Comparison of ENCODE assay signal across 14 cellular contexts in genomic region chr7:24741691-24742639, GRCh38. TPM values are rescaled to one million over a fixed set of nuclear protein-coding genes. Genes with fewer than 3 reads are reported as not detected.
DNase-seq lines count a peak whose midpoint lies in the region; ATAC-seq and TF ChIP-seq lines count a peak whose summit lies in the region.
"Had no signal": no experiment of that assay in that cellular context is flagged by ENCODE, and none has a peak within 500 bp of the region (broad histone marks: within the 10 kb centered on the region; RNA-seq: fewer than 3 reads in every experiment).

No MANE protein-coding gene starts in this region.

- H3K27me3 Mint-ChIP-seq in MCF 10A (ENCODE audit: insufficient read depth, unreplicated experiment) (no peaks in the 10 kb centered on the region), brain (no peaks in the 10 kb centered on the region)

- H3K36me3 ChIP-seq in breast epithelium (no peaks in the 10 kb centered on the region), vagina (no peaks in the 10 kb centered on the region)
- H3K36me3 ChIP-seq: tibial nerve had no signal

- no peak for TF ChIP-seq POLR2A in breast epithelium (IDR thresholded peaks at IDR 0.05)
- TF ChIP-seq POLR2A in vagina (IDR thresholded peaks at IDR 0.05): no peak

- DNase-seq in MCF 10A (ENCODE audit: unreplicated experiment) (peak; percentile 87), breast epithelium (ENCODE audit: low spot score in 2 of 2) (no peak), kidney glomerular epithelial cell (lab: John Stamatoyannopoulos, UW) (peak; percentile 81), vagina (ENCODE audit: extremely low spot score in 2 of 2) (no peak), germinal center (ENCODE audit: low spot score) (no peak)
- DNase-seq: activated CD4-positive, CD25-positive, alpha-beta regulatory T cell treated with anti-CD3 and anti-CD28 coated beads, Interleukin-2, amount 50 U/mL, for 72 hours; NCI-H1417; stimulated activated CD4-positive, alpha-beta T cell treated with anti-CD3 and anti-CD28 coated beads, Interleukin-4, amount 100 ng/mL, for 4 hours had no signal

- H3K4me3 ChIP-seq in breast epithelium (no peak overlapping the region), vagina (no peak overlapping the region)
- H3K4me3 ChIP-seq: tibial nerve had no signal

- H3K9me3 ChIP-seq in breast epithelium (peaks cover 0 to 5% of the 10 kb centered on the region in 2 donors), vagina (no peaks in the 10 kb centered on the region)

- H3K4me1 ChIP-seq in breast epithelium (no peaks in the 10 kb centered on the region), vagina (no peaks in the 10 kb centered on the region)
- H3K4me1 ChIP-seq: tibial nerve had no signal

- no TSS peak for BruUV-seq in MCF 10A (replicated peaks; lab: Mats Ljungman, UMichigan)

- TF ChIP-seq CTCF in MCF 10A (IDR thresholded peaks at IDR 0.05; ENCODE audit: unreplicated experiment): no peak
- TF ChIP-seq CTCF in breast epithelium (IDR thresholded peaks at IDR 0.05): no peak
- no peak for TF ChIP-seq CTCF in brain (conservative IDR thresholded peaks at IDR 0.05)
- TF ChIP-seq CTCF in vagina (IDR thresholded peaks at IDR 0.05): no peak

- ATAC-seq in HG02678 (IDR thresholded peaks at IDR 0.05; ENCODE audit: unreplicated experiment) (no peak), HG02571 (IDR thresholded peaks at IDR 0.05; ENCODE audit: unreplicated experiment) (no peak)
- ATAC-seq: Panc1 had no signal

- H3K36me3 Mint-ChIP-seq in MCF 10A (ENCODE audit: insufficient read depth, unreplicated experiment) (peaks cover 9% of the 10 kb centered on the region), brain (peaks cover 44% of the 10 kb centered on the region)
- H3K36me3 Mint-ChIP-seq: activated naive CD4-positive, alpha-beta T cell treated with anti-CD3 and anti-CD28 coated beads, Interleukin-2, amount 50 U/mL, for 24 hours had no signal

- intact Hi-C loops in MCF 10A (cut with micrococcal nuclease): no loop called here
- intact Hi-C loops in breast epithelium (cut with DNase I; ENCODE audit: low total_unique reads): no loop called here
- intact Hi-C loops in vagina (cut with DNase I): no loop called here

- H3K27me3 ChIP-seq in breast epithelium (no peaks in the 10 kb centered on the region), vagina (no peaks in the 10 kb centered on the region)
- H3K27me3 ChIP-seq: tibial nerve had no signal

- H3K27ac ChIP-seq in breast epithelium: peak overlapping the region in 1 of 2 donors; percentile 10
- peak overlapping the region; percentile 56 for H3K27ac ChIP-seq in vagina
- H3K27ac ChIP-seq: tibial nerve had no signal

- H3K9me3 Mint-ChIP-seq in MCF 10A (ENCODE audit: unreplicated experiment) (no peaks in the 10 kb centered on the region), brain (peaks cover 8 to 25% (median 24%) of the 10 kb centered on the region in 5 experiments)

- H3K4me3 Mint-ChIP-seq in MCF 10A (ENCODE audit: unreplicated experiment): no peak overlapping the region
- peak overlapping the region in 1 of 5 experiments; percentile 28 for H3K4me3 Mint-ChIP-seq in brain
- H3K4me3 Mint-ChIP-seq: activated naive CD4-positive, alpha-beta T cell treated with anti-CD3 and anti-CD28 coated beads, Interleukin-2, amount 50 U/mL, for 24 hours had no signal

- POLR2A ChIA-PET in MCF 10A (lab: Yijun Ruan, JAX): interaction anchor here (0.6 to 3.7 kb wide), 15 partner anchors 8 to 357 kb away, joined by 3 to 60 read pairs (median 5); partner anchors contain the start of gene GSDME

- H3K4me1 Mint-ChIP-seq in MCF 10A (ENCODE audit: insufficient read depth, unreplicated experiment) (peaks cover 30% of the 10 kb centered on the region), brain (peaks cover 8% of the 10 kb centered on the region)
- H3K4me1 Mint-ChIP-seq: activated naive CD4-positive, alpha-beta T cell treated with anti-CD3 and anti-CD28 coated beads, Interleukin-2, amount 50 U/mL, for 24 hours had no signal

- CTCF ChIA-PET in MCF 10A (lab: Yijun Ruan, JAX): interaction anchor here (0.6 to 2.8 kb wide), 4 partner anchors 19 to 352 kb away, joined by 3 to 18 read pairs (median 6); no protein-coding TSS in a partner anchor

- H3K27ac Mint-ChIP-seq in MCF 10A (ENCODE audit: low read depth, unreplicated experiment): peak overlapping the region; percentile 90
- peak overlapping the region in 3 of 5 experiments; percentile 43 to 98 (median 71) for H3K27ac Mint-ChIP-seq in brain
- H3K27ac Mint-ChIP-seq: activated naive CD4-positive, alpha-beta T cell treated with anti-CD3 and anti-CD28 coated beads, Interleukin-2, amount 50 U/mL, for 24 hours had no signal

RNA-seq across cellular contexts. Expression of gene GSDME, which starts 15.3 kb away (rescaled TPM):
- total RNA-seq in MCF 10A (2022) (41.6 and 46.1 TPM in 2 replicates), breast epithelium (10 to 100 TPM; 12.3 to 33.5 (median 15.1) TPM), vagina (11.0 TPM)
- polyA plus RNA-seq in brain (ENCODE audit: insufficient read depth, low read depth, low replicate concordance): 5.5 TPM

Comparison
In these comparisons a context has a peak if more than half of its experiments do, and no peak if none do; other contexts are left out.
1. DNase-seq: peak in MCF 10A (single experiment) and kidney glomerular epithelial cell (single experiment); none in breast epithelium (0 of 2), vagina (0 of 2) and germinal center (single experiment).